In genomic region chr1:207128336-207128921, GRCh38 we compare ENCODE assay signal across 26 cellular contexts. TPM values are rescaled to one million over a fixed set of nuclear protein-coding genes. Genes with fewer than 3 reads are reported as not detected.
"Had no signal": no experiment of that assay in that cellular context is flagged by ENCODE, and none has a peak within 500 bp of the region (broad histone marks: within the 10 kb centered on the region; RNA-seq: fewer than 3 reads in every experiment).

No MANE protein-coding gene starts in this region.

- H3K4me1 ChIP-seq: Peyer's patch had no signal

- H3K4me3 ChIP-seq: Peyer's patch had no signal

- H3K36me3 ChIP-seq: Peyer's patch had no signal

- H3K27ac ChIP-seq: Peyer's patch, RWPE1 had no signal

- H3K27me3 ChIP-seq: Peyer's patch had no signal

- ATAC-seq: activated CD8-positive, alpha-beta memory T cell treated with anti-CD3 and anti-CD28 coated beads, Interleukin-2, amount 10 ng/mL, durations not matched to agents 7 days and 5 days; T-helper 17 cell; WTC11 had no signal

- DNase-seq: activated CD4-positive, alpha-beta T cell treated with anti-CD3 and anti-CD28 coated beads, Interleukin-2, amount 10 ng/mL, durations not matched to agents 24 days and 14 days; activated CD4-positive, alpha-beta T cell treated with anti-CD3 and anti-CD28 coated beads, Interleukin-2, amount 50 U/mL, for 48 hours; activated CD4-positive, CD25-positive, alpha-beta regulatory T cell treated with anti-CD3 and anti-CD28 coated beads, Interleukin-2, amount 50 U/mL, for 72 hours; activated CD8-positive, alpha-beta memory T cell treated with anti-CD3 and anti-CD28 coated beads, Interleukin-2, amount 10 ng/mL, durations not matched to agents 7 days and 5 days; activated effector memory CD4-positive, alpha-beta T cell treated with anti-CD3 and anti-CD28 coated beads, Interleukin-2, amount 50 U/mL, for 16 hours; activated naive CD4-positive, alpha-beta T cell treated with anti-CD3 and anti-CD28 coated beads for 36 hours; activated T-cell treated with anti-CD3 and anti-CD28 coated beads, Interleukin-2, amount 50 U/mL, for 24 hours; amygdala; KG1; MV-4-11; NCI-H1105; NCI-H1436; NCI-H1694 treated with DMSO at 0.1 percent for 48 hours; NCI-H2081; NCI-H446; NCI-H526 treated with DMSO at 0.1 percent for 48 hours; Peyer's patch; Right ventricle myocardium superior; T-helper 17 cell; T-helper 9 cell had no signal

- FAIRE-seq: astrocyte had no signal

RNA-seq across cellular contexts. Expression of gene C4BPA, which starts 24.4 kb away (rescaled TPM):
- total RNA-seq: activated CD4-positive, alpha-beta T cell treated with anti-CD3 and anti-CD28 coated beads, Interleukin-2, amount 10 ng/mL, durations not matched to agents 24 days and 14 days; activated CD8-positive, alpha-beta memory T cell treated with anti-CD3 and anti-CD28 coated beads, Interleukin-2, amount 10 ng/mL, durations not matched to agents 7 days and 5 days; activated naive CD4-positive, alpha-beta T cell treated with anti-CD3 and anti-CD28 coated beads for 36 hours; astrocyte; LHCN-M2; MCF 10A; SK-MEL-5 had no signal

RNA-seq across cellular contexts. Expression of gene C4BPB, which starts 39.8 kb away (rescaled TPM):
- total RNA-seq: LHCN-M2, MCF 10A, SK-MEL-5 had no signal
